Comparison of ENCODE assay signal across 8 cellular contexts in genomic region chr6:41732601-41733348, GRCh38. TPM values are rescaled to one million over a fixed set of nuclear protein-coding genes. Genes with fewer than 3 reads are reported as not detected.
DNase-seq lines count a peak whose midpoint lies in the region; ATAC-seq and TF ChIP-seq lines count a peak whose summit lies in the region.

No MANE protein-coding gene starts in this region.

- peak; percentile 26 for ATAC-seq in GM19372 (IDR thresholded peaks at IDR 0.05; ENCODE audit: low read depth, unreplicated experiment)
- ATAC-seq in activated CD8-positive, alpha-beta memory T cell treated with anti-CD3 and anti-CD28 coated beads, Interleukin-2, amount 10 ng/mL, durations not matched to agents 7 days and 5 days: peak; percentile 12

- H3K36me3 ChIP-seq in HUES48 (ENCODE audit: control insufficient read depth, insufficient read depth, low read length) (no peaks in the 10 kb centered on the region), esophagus squamous epithelium (peaks cover 0 to 9% (median 0%) of the 10 kb centered on the region in 3 donors), skeletal muscle tissue (ENCODE audit: control insufficient read depth in 3 of 3, insufficient read depth in 3 of 3, low read length in 3 of 3) (peaks cover 0 to 3% (median 0%) of the 10 kb centered on the region in 3 donors)

- intact Hi-C loops in esophagus squamous epithelium (cut with DNase I): no loop called here

- H3K4me1 ChIP-seq in HUES48 (ENCODE audit: control insufficient read depth, insufficient read depth, low read length) (peaks cover 47% of the 10 kb centered on the region), esophagus squamous epithelium (peaks cover 26 to 78% (median 27%) of the 10 kb centered on the region in 3 donors), skeletal muscle tissue (ENCODE audit: control insufficient read depth in 3 of 3, insufficient read depth in 3 of 3, low read length in 3 of 3) (peaks cover 62 to 68% (median 66%) of the 10 kb centered on the region in 3 donors)

- H3K4me3 ChIP-seq in AG04449 (ENCODE audit: low read depth, low read length) (peak overlapping the region; percentile 73), HUES48 (ENCODE audit: low read depth, low read length) (peak overlapping the region; percentile 76), esophagus squamous epithelium (peak overlapping the region in 3 of 4 donors; percentile 80 to 93 (median 91)), skeletal muscle tissue (ENCODE audit: low read length in 3 of 3) (peak overlapping the region; percentile 77 to 81 (median 78))

- 43 to 60% methylated on average over 4 to 7 of the region's 8 CpGs for WGBS in esophagus squamous epithelium, 2 donors

- peak overlapping the region; percentile 79 for H3K4me3 Mint-ChIP-seq in activated CD8-positive, alpha-beta memory T cell treated with anti-CD3 and anti-CD28 coated beads, Interleukin-2, amount 10 ng/mL, durations not matched to agents 7 days and 5 days

- H3K27me3 Mint-ChIP-seq in activated CD8-positive, alpha-beta memory T cell treated with anti-CD3 and anti-CD28 coated beads, Interleukin-2, amount 10 ng/mL, durations not matched to agents 7 days and 5 days: no peaks in the 10 kb centered on the region

- TF ChIP-seq POLR2A in esophagus squamous epithelium (IDR thresholded peaks at IDR 0.05): peak in 1 of 4 donors; percentile 42

- CTCF ChIA-PET in AG04449 (lab: Yijun Ruan, JAX): interaction anchor here (0.9 to 6.0 kb wide), 11 partner anchors 10 to 365 kb away, joined by 3 to 50 read pairs (median 15); no protein-coding TSS in a partner anchor
- CTCF ChIA-PET in activated CD8-positive, alpha-beta memory T cell treated with anti-CD3 and anti-CD28 coated beads, Interleukin-2, amount 10 ng/mL, durations not matched to agents 7 days and 5 days (lab: Charles Lee): interaction anchor here (1.8 to 6.1 kb wide), 7 partner anchors 13 to 130 kb away, joined by 5 to 33 read pairs (median 17); partner anchors contain the start of gene TOMM6

- POLR2A ChIA-PET in AG04449 (lab: Yijun Ruan, JAX): interaction anchor here (0.7 to 2.6 kb wide), 7 partner anchors 10 to 318 kb away, joined by 3 to 10 read pairs (median 8); partner anchors contain the start of gene TAF8

- H3K9me3 Mint-ChIP-seq in activated CD8-positive, alpha-beta memory T cell treated with anti-CD3 and anti-CD28 coated beads, Interleukin-2, amount 10 ng/mL, durations not matched to agents 7 days and 5 days (ENCODE audit: low read depth): no peaks in the 10 kb centered on the region

- H3K4me1 Mint-ChIP-seq in activated CD8-positive, alpha-beta memory T cell treated with anti-CD3 and anti-CD28 coated beads, Interleukin-2, amount 10 ng/mL, durations not matched to agents 7 days and 5 days: peaks cover 38% of the 10 kb centered on the region

- peak overlapping the region; percentile 51 for H3K27ac Mint-ChIP-seq in activated CD8-positive, alpha-beta memory T cell treated with anti-CD3 and anti-CD28 coated beads, Interleukin-2, amount 10 ng/mL, durations not matched to agents 7 days and 5 days

- H3K27me3 ChIP-seq in HUES48 (ENCODE audit: control insufficient read depth, insufficient read depth, low read length) (peaks cover 2% of the 10 kb centered on the region; the same call in 1 of the 2 replicates), esophagus squamous epithelium (no peaks in the 10 kb centered on the region), skeletal muscle tissue (ENCODE audit: control insufficient read depth in 3 of 3, insufficient read depth in 3 of 3, low read length in 3 of 3) (no peaks in the 10 kb centered on the region)

- DNase-seq in AG04449 (ENCODE audit: low read depth, low spot score) (no peak), esophagus squamous epithelium (lab: John Stamatoyannopoulos, UW) (no peak), NCI-H128 (lab: John Stamatoyannopoulos, UW; ENCODE audit: unreplicated experiment) (no peak), AML-193 (lab: John Stamatoyannopoulos, UW) (no peak)
- DNase-seq in activated CD8-positive, alpha-beta memory T cell treated with anti-CD3 and anti-CD28 coated beads, Interleukin-2, amount 10 ng/mL, durations not matched to agents 7 days and 5 days: peak; percentile 81

- H3K9me3 ChIP-seq in HUES48 (ENCODE audit: control insufficient read depth, insufficient read depth, low read length) (no peaks in the 10 kb centered on the region), esophagus squamous epithelium (no peaks in the 10 kb centered on the region), skeletal muscle tissue (ENCODE audit: control insufficient read depth in 3 of 3, low read length in 3 of 3) (no peaks in the 10 kb centered on the region)

- TF ChIP-seq CTCF in AG04449 (IDR thresholded peaks at IDR 0.05; ENCODE audit: insufficient read depth, low read length, missing control alignments) (no peak), esophagus squamous epithelium (IDR thresholded peaks at IDR 0.05) (no peak)

- H3K27ac ChIP-seq in HUES48 (ENCODE audit: low read depth, low read length) (no peak overlapping the region), esophagus squamous epithelium (peak overlapping the region; percentile 94 to 99 (median 96)), skeletal muscle tissue (ENCODE audit: low read depth, low read length) (peak overlapping the region; percentile 95)

- H3K9ac ChIP-seq in HUES48 (ENCODE audit: low read depth, low read length): no peak overlapping the region
- H3K9ac ChIP-seq in skeletal muscle tissue (ENCODE audit: low read depth in 1 of 3, low read length in 3 of 3): peak overlapping the region; percentile 81 to 87 (median 85)

- no peaks in the 10 kb centered on the region for H3K36me3 Mint-ChIP-seq in activated CD8-positive, alpha-beta memory T cell treated with anti-CD3 and anti-CD28 coated beads, Interleukin-2, amount 10 ng/mL, durations not matched to agents 7 days and 5 days

RNA-seq across cellular contexts. Expression of gene TFEB, which starts 2.6 kb away (rescaled TPM):
- total RNA-seq in activated CD8-positive, alpha-beta memory T cell treated with anti-CD3 and anti-CD28 coated beads, Interleukin-2, amount 10 ng/mL, durations not matched to agents 7 days and 5 days: 10 to 100 TPM; 14.5 to 15.8 TPM
- 10 to 100 TPM in 3 of 4 donors, 1 to 10 TPM in 1; 7.0 to 17.5 (median 13.4) TPM for total RNA-seq in esophagus squamous epithelium
- total RNA-seq in skeletal muscle tissue: 7.8 TPM

RNA-seq across cellular contexts. Expression of gene PGC, which starts 14.4 kb away (rescaled TPM):
- not detected for total RNA-seq in activated CD8-positive, alpha-beta memory T cell treated with anti-CD3 and anti-CD28 coated beads, Interleukin-2, amount 10 ng/mL, durations not matched to agents 7 days and 5 days
- under 1 TPM in 1 of 4 donors, not detected in 3; 0.95 TPM for total RNA-seq in esophagus squamous epithelium
- 0.52 TPM for total RNA-seq in skeletal muscle tissue

RNA-seq across cellular contexts. Expression of gene FRS3, which starts 46.9 kb away (rescaled TPM):
- 1 to 10 TPM; 4.8 to 6.2 TPM for total RNA-seq in activated CD8-positive, alpha-beta memory T cell treated with anti-CD3 and anti-CD28 coated beads, Interleukin-2, amount 10 ng/mL, durations not matched to agents 7 days and 5 days
- 1 to 10 TPM in 2 of 4 donors, under 1 TPM in 2; 0.31 to 5.5 (median 1.5) TPM for total RNA-seq in esophagus squamous epithelium
- 1.6 TPM for total RNA-seq in skeletal muscle tissue

RNA-seq across cellular contexts. Expression of gene PRICKLE4, which starts 47.8 kb away (rescaled TPM):
- total RNA-seq in activated CD8-positive, alpha-beta memory T cell treated with anti-CD3 and anti-CD28 coated beads, Interleukin-2, amount 10 ng/mL, durations not matched to agents 7 days and 5 days: not detected
- total RNA-seq in esophagus squamous epithelium (10 to 100 TPM in 3 of 4 donors, 1 to 10 TPM in 1; 5.1 to 11.4 (median 10.8) TPM), skeletal muscle tissue (2.6 TPM)

RNA-seq across cellular contexts. Expression of gene TOMM6, which starts 54.7 kb away (rescaled TPM):
- total RNA-seq in activated CD8-positive, alpha-beta memory T cell treated with anti-CD3 and anti-CD28 coated beads, Interleukin-2, amount 10 ng/mL, durations not matched to agents 7 days and 5 days: 100 to 1,000 TPM; 161 to 219 TPM
- 100 to 1,000 TPM; 116 to 182 (median 150) TPM for total RNA-seq in esophagus squamous epithelium
- 92.4 TPM for total RNA-seq in skeletal muscle tissue
